ENCODE assay signal across 1 cellular context in genomic region chr16:58499092-58499511, GRCh38.
TF ChIP-seq lines count a peak whose summit lies in the region.

No MANE protein-coding gene starts in this region.

TF ChIP-seq in SK-N-SH, 30 proteins besides CTCF, POLR2A, EP300 and RAD21 (continued from another document):
- TF ChIP-seq TAF1 (IDR thresholded peaks at IDR 0.05; ENCODE audit: borderline replicate concordance, low read depth, low read length), result no peak
- no peak for TF ChIP-seq ZBTB33 (IDR thresholded peaks at IDR 0.05; ENCODE audit: borderline replicate concordance, low read depth)
- no peak for TF ChIP-seq IRF3 (IDR thresholded peaks at IDR 0.05; ENCODE audit: low read depth, low read length)
- TF ChIP-seq GABPA (IDR thresholded peaks at IDR 0.05; ENCODE audit: low read depth), result no peak
